Comparison of ENCODE assay signal across 8 cellular contexts in the genomic region with DNA sequence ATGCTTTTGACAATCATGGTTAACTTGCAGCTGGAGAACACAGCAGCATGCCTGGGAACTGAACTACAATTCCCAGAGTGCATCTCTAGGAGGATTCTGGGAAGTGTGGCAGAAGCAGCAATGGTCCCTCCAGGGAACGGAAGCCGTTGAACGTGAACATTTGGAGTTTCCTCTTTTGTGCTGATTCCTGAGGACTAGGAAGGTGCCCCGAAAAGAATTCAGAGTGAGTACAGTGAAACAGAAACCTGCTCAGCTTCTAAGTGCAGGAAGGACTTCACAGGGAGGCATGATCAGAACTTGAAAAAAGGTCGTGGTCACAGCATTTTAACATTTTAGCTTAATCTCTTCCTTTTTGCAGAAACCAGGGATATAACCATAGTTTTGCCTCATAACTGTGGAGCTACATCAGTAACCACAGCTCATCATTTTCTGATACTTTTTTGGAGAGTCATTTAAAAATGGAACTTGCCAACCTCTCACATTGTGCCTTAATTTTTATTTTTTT. TPM values are rescaled to one million over a fixed set of nuclear protein-coding genes. Genes with fewer than 3 reads are reported as not detected.
A peak's percentile ranks its signal among the peaks of the same experiment; 100 is the strongest.
DNase-seq lines count a peak whose midpoint lies in the region; ATAC-seq and TF ChIP-seq lines count a peak whose summit lies in the region.

TSS of gene NUDT13 (plus strand) at position 111 of the 505 bp plus-strand sequence. CDS start 3,911 bp downstream, outside the sequence.

- TF ChIP-seq CTCF in dorsolateral prefrontal cortex (IDR thresholded peaks at IDR 0.05 in 54 of 56, conservative IDR thresholded peaks at IDR 0.05 in 2 of 56; ENCODE audit: low read depth in 1 of 56, partially characterized antibody in 56 of 56) = peak in 19 of 56 donors; percentile 7 to 44 (median 25)

- peak; percentile 72 for ATAC-seq in GM21723 (IDR thresholded peaks at IDR 0.05; ENCODE audit: unreplicated experiment)
- peak; percentile 98 for ATAC-seq in left colon
- ATAC-seq in HG03457 (IDR thresholded peaks at IDR 0.05; ENCODE audit: unreplicated experiment) = no peak

- no peaks in the 10 kb centered on the region for H3K27me3 ChIP-seq in dorsolateral prefrontal cortex

- DNase-seq in C1 segment of cervical spinal cord (lab: John Stamatoyannopoulos, UW) (peak in 13 of 14 donors; percentile 5 to 78 (median 54)), NCI-H1694 treated with DMSO at 0.1 percent for 48 hours (lab: John Stamatoyannopoulos, UW) (peak; percentile 46), dorsolateral prefrontal cortex (peak in 9 of 10 donors; percentile 59 to 88 (median 70)), left colon (peak; percentile 58 to 73)
- DNase-seq in activated CD4-positive, alpha-beta T cell treated with anti-CD3 and anti-CD28 coated beads for 48 hours = peak; percentile 53
- peak in 3 of 4 experiments; percentile 13 to 16 (median 14) for DNase-seq in stimulated activated CD4-positive, alpha-beta T cell treated with anti-CD3 and anti-CD28 coated beads, Interleukin-1b, Interleukin-23, amount 100 ng/mL, for 24 hours (ENCODE audit: low read depth in 4 of 4, low spot score in 1 of 4)

- peak within 1 kb of the TSS; percentile 34 to 79 (median 62) for H3K4me3 ChIP-seq in dorsolateral prefrontal cortex

- intact Hi-C loops in dorsolateral prefrontal cortex (cut with DNase I) (loop anchor here in 1 of 2 donors (1.0 to 2.0 kb wide), 2 partner anchors 14 to 58 kb away; partner anchors contain the start of genes ECD, FAM149B1 and P4HA1), left colon (cut with DNase I, micrococcal nuclease) (no loop called here)

- H3K27ac ChIP-seq in dorsolateral prefrontal cortex = peak within 1 kb of the TSS; percentile 6 to 95 (median 84)

RNA-seq across cellular contexts. Expression of gene NUDT13, which starts in this region (rescaled TPM):
- total RNA-seq in dorsolateral prefrontal cortex (1 to 10 TPM in 89 of 120 experiments, under 1 TPM in 31; 0.25 to 4.0 (median 1.3) TPM), left colon (1 to 10 TPM; 3.3 to 3.8 TPM)

Comparison
In these comparisons a context has a peak if more than half of its experiments do, and no peak if none do; other contexts are left out.
1. DNase-seq: peak in every context shown above with its lines; median percentile 70 in dorsolateral prefrontal cortex; 66 in left colon; 54 in C1 segment of cervical spinal cord; 53 in activated CD4-positive, alpha-beta T cell treated with anti-CD3 and anti-CD28 coated beads for 48 hours; 46 in NCI-H1694 treated with DMSO at 0.1 percent for 48 hours; 14 in stimulated activated CD4-positive, alpha-beta T cell treated with anti-CD3 and anti-CD28 coated beads, Interleukin-1b, Interleukin-23, amount 100 ng/mL, for 24 hours.